ENCODE assay signal across 8 cellular contexts in the genomic region with DNA sequence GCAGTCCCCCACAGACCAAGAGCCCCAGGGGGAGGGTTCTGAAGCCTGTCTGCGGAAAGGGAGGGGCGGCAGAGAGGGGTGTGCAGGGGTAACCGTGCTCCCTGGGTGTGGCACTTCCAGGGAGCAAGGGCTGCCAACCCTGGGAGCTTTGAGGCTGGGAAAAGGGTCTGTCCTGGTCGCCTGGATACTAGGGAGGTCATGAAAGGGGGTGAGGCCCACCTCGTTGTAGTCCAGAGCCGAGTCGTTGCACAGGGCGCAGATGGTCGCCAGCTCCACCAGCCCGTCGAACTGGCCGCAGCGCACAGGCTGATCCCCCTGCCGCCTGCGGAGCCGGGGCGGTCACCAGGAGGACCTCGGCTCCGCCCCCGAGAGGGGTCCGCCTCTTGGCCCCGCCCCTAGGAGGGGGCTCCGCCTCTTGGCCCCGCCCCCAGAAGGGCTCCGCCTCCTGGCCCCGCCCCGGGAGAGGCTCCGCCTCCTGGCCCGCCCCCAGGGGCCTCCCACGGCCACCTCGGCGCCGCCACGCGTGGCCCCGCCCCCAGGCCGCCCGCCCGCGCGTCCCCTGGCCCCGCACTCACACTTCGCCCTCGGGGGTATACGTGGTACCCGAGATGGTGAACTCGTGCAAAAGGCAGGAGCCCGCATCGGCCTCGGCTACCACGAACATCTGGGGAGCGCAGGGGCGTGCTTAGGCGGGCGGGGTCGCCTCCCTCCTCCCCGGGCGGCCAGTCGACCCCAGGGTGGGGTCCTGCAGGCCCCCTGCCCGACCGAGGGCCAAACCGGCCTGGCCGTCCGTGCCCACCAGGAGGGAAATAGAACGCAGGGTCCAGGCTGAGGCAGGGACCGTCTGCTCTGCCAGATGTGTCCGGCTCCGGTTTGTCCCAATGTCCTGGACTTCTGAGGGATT. TPM values are rescaled to one million over a fixed set of nuclear protein-coding genes. Genes with fewer than 3 reads are reported as not detected.
A peak's percentile ranks its signal among the peaks of the same experiment; 100 is the strongest.
DNase-seq lines count a peak whose midpoint lies in the region; ATAC-seq, FAIRE-seq and TF ChIP-seq lines count a peak whose summit lies in the region.

No MANE protein-coding gene starts in this region.

- no peak for TF ChIP-seq POLR2A in prostate gland (IDR thresholded peaks at IDR 0.05)

- H3K27me3 ChIP-seq in prostate gland (replicated peaks; ENCODE audit: insufficient read depth) = no peaks in the 10 kb centered on the region

- H3K27ac Mint-ChIP-seq in glutamatergic neuron (ENCODE audit: unreplicated experiment) (peak overlapping the region; percentile 97), CD14-positive monocyte (no peak overlapping the region)

- ATAC-seq in GM19397 (IDR thresholded peaks at IDR 0.05; ENCODE audit: unreplicated experiment) (no peak), HG03108 (IDR thresholded peaks at IDR 0.05; ENCODE audit: unreplicated experiment) (no peak)

- peak; percentile 97 for DNase-seq in AG08395 (ENCODE audit: low spot score)
- DNase-seq in HTR-8/SVneo (ENCODE audit: insufficient read length, low spot score) = peak; percentile 30
- peak; percentile 85 for DNase-seq in activated effector memory CD4-positive, alpha-beta T cell treated with anti-CD3 and anti-CD28 coated beads, Interleukin-2, amount 50 U/mL, for 16 hours
- DNase-seq in glutamatergic neuron = peak; percentile 89
- DNase-seq in prostate gland (ENCODE audit: low spot score) = peak; percentile 54
- DNase-seq in CD14-positive monocyte (ENCODE audit: low spot score) = no peak

- FAIRE-seq in HTR-8/SVneo (lab: Jason Lieb, UNC) = no peak

- 28% methylated on average over 36 of the region's 68 CpGs for WGBS in prostate gland

- H3K27ac ChIP-seq in prostate gland = peak overlapping the region in 1 of 2 donors; percentile 39

- peak overlapping the region; percentile 23 to 28 for H3K4me3 ChIP-seq in prostate gland

- H3K9me3 ChIP-seq in prostate gland = no peaks in the 10 kb centered on the region

- peaks cover 8% of the 10 kb centered on the region for H3K9me3 Mint-ChIP-seq in glutamatergic neuron (ENCODE audit: unreplicated experiment)
- peaks cover 0 to 2% (median 0%) of the 10 kb centered on the region in 7 donors for H3K9me3 Mint-ChIP-seq in CD14-positive monocyte

- H3K4me3 Mint-ChIP-seq in glutamatergic neuron (ENCODE audit: unreplicated experiment) = peak overlapping the region; percentile 97
- H3K4me3 Mint-ChIP-seq in CD14-positive monocyte = no peak overlapping the region

- peaks cover 5% of the 10 kb centered on the region for H3K36me3 Mint-ChIP-seq in glutamatergic neuron (ENCODE audit: unreplicated experiment)
- H3K36me3 Mint-ChIP-seq in CD14-positive monocyte = peaks cover 65 to 93% of the 10 kb centered on the region in 2 donors

- peaks cover 22% of the 10 kb centered on the region for H3K4me1 Mint-ChIP-seq in glutamatergic neuron (ENCODE audit: low read depth, unreplicated experiment)
- H3K4me1 Mint-ChIP-seq in CD14-positive monocyte = no peaks in the 10 kb centered on the region

- intact Hi-C loops in prostate gland (cut with DNase I) (no loop called here), CD14-positive monocyte (cut with micrococcal nuclease) (no loop called here)

- H3K27me3 Mint-ChIP-seq in glutamatergic neuron (ENCODE audit: unreplicated experiment) (peaks cover 8% of the 10 kb centered on the region), CD14-positive monocyte (ENCODE audit: low read depth in 3 of 3) (peaks cover 0 to 2% (median 0%) of the 10 kb centered on the region in 3 donors)

- TF ChIP-seq CTCF in glutamatergic neuron (IDR thresholded peaks at IDR 0.05; ENCODE audit: partially characterized antibody, unreplicated experiment) = no peak
- TF ChIP-seq CTCF in prostate gland (IDR thresholded peaks at IDR 0.05) = no peak
- no peak for TF ChIP-seq CTCF in CD14-positive monocyte (IDR thresholded peaks at IDR 0.05)

- H3K36me3 ChIP-seq in prostate gland = no peaks in the 10 kb centered on the region

- H3K4me1 ChIP-seq in prostate gland (replicated peaks) = no peaks in the 10 kb centered on the region

RNA-seq across cellular contexts. Expression of a gene that starts 19.5 kb away (rescaled TPM):
- total RNA-seq in glutamatergic neuron (ENCODE audit: unreplicated experiment) (97.8 TPM), prostate gland (10 to 100 TPM; 16.3 to 44.5 TPM)
- 1 to 10 TPM; 6.9 to 9.5 TPM for polyA plus RNA-seq in CD14-positive monocyte

RNA-seq across cellular contexts. Expression of a gene that starts 28.5 kb away (rescaled TPM):
- total RNA-seq in glutamatergic neuron (ENCODE audit: unreplicated experiment) = 2.1 TPM
- 10 to 100 TPM in 1 of 2 donors, 1 to 10 TPM in 1; 3.8 to 22.5 TPM for total RNA-seq in prostate gland
- 10 to 100 TPM; 22.9 to 33.8 TPM for polyA plus RNA-seq in CD14-positive monocyte

RNA-seq across cellular contexts. Expression of a gene that starts 51.9 kb away (rescaled TPM):
- 41.3 TPM for total RNA-seq in glutamatergic neuron (ENCODE audit: unreplicated experiment)
- total RNA-seq in prostate gland = 10 to 100 TPM in 1 of 2 donors, 1 to 10 TPM in 1; 2.0 to 12.8 TPM
- 1 to 10 TPM in 1 of 2 donors, under 1 TPM in 1; 0.74 to 1.5 TPM for polyA plus RNA-seq in CD14-positive monocyte
